ENCODE assay signal across 21 cellular contexts in the genomic region with DNA sequence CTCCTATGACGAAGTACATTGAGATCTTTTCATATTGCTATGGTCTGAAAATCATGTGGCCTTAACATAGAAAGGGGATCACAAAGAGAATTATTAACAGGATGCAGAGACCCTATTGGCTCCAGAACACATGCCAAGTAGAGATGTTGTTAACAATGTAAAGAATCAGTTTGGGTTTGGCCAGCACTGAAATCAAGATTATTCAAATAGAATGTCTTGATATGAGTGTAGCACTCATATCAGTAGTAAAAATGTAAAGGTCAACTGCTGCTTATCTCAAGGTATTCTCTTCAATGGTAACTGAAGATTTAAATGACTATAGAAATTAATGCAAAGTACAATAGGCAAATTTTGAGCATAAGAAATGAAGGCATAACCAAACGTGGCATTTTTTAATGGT.
DNase-seq lines count a peak whose midpoint lies in the region; ATAC-seq lines count a peak whose summit lies in the region.
"Had no signal": no experiment of that assay in that cellular context is flagged by ENCODE, and none has a peak within 500 bp of the region (broad histone marks: within the 10 kb centered on the region; RNA-seq: fewer than 3 reads in every experiment).

No MANE protein-coding gene starts in this region.

- ATAC-seq in GM19463 (IDR thresholded peaks at IDR 0.05; ENCODE audit: unreplicated experiment) (peak; percentile 54), HG02798 (IDR thresholded peaks at IDR 0.05; ENCODE audit: poor library complexity, unreplicated experiment) (peak; percentile 33), HG03378 (IDR thresholded peaks at IDR 0.05; ENCODE audit: unreplicated experiment) (peak; percentile 48), GM21423 (IDR thresholded peaks at IDR 0.05; ENCODE audit: unreplicated experiment) (no peak), HG03342 (IDR thresholded peaks at IDR 0.05; ENCODE audit: unreplicated experiment) (no peak)
- ATAC-seq: Right ventricle myocardium inferior had no signal

- DNase-seq in H4 (ENCODE audit: low spot score) = no peak
- no peak for DNase-seq in stimulated activated CD8-positive, alpha-beta memory T cell treated with anti-CD3 and anti-CD28 coated beads, Interleukin-4, amount 100 ng/mL, for 48 hours
- DNase-seq: CD4-positive, alpha-beta T cell; COR-L47; DMS 273 treated with DMSO at 0.1 percent for 48 hours; DND-41; H7; HFFc6; Kasumi-1; NCI-H1417; NCI-H187; NCI-H2107; NCI-H446 treated with DMSO at 0.1 percent for 48 hours; NCI-H526 treated with DMSO at 0.1 percent for 48 hours; T1000 had no signal

Comparison
In these comparisons a context has a peak if more than half of its experiments do, and no peak if none do; other contexts are left out.
1. ATAC-seq: peak in GM19463 (single experiment), HG02798 (single experiment) and HG03378 (single experiment); none in GM21423 (single experiment) and HG03342 (single experiment).